In the genomic region with DNA sequence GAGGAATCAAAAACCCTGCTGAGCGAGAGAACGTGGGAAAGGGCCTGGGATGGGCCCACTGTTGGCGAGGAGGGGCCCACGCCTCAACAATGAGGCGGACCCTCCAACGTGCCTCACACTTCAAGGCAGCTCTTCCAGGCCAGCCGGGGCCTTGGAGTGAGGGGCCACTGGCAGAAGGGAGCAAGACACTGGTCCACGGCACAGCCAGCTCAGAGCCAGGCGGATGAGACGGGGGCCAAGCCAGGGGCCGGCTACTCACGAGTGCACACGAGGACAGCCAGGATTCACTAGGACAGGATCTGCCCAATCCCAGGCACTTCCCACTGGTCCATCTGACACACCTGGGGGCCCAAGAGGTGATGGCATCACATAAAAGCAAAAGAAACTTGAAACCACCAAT, we compare ENCODE assay signal across 15 cellular contexts. TPM values are rescaled to one million over a fixed set of nuclear protein-coding genes. Genes with fewer than 3 reads are reported as not detected.
DNase-seq lines count a peak whose midpoint lies in the region; ATAC-seq and TF ChIP-seq lines count a peak whose summit lies in the region.
"Had no signal": no experiment of that assay in that cellular context is flagged by ENCODE, and none has a peak within 500 bp of the region (broad histone marks: within the 10 kb centered on the region; RNA-seq: fewer than 3 reads in every experiment).

No MANE protein-coding gene starts in this region.

- peak overlapping the region; percentile 86 for H3K27ac Mint-ChIP-seq in dendritic cell treated with granulocyte-macrophage colony-stimulating factor and Interleukin-4, amounts not matched to agents 40 ng/mL and 50 ng/mL, for 4 days
- H3K27ac Mint-ChIP-seq in osteocyte (ENCODE audit: unreplicated experiment) (peak overlapping the region; percentile 91), Caco-2 (ENCODE audit: unreplicated experiment) (no peak overlapping the region)

- peaks cover 98% of the 10 kb centered on the region for H3K4me1 Mint-ChIP-seq in dendritic cell treated with granulocyte-macrophage colony-stimulating factor and Interleukin-4, amounts not matched to agents 40 ng/mL and 50 ng/mL, for 4 days (ENCODE audit: low read depth)
- peaks cover 68% of the 10 kb centered on the region for H3K4me1 Mint-ChIP-seq in osteocyte (ENCODE audit: unreplicated experiment)
- H3K4me1 Mint-ChIP-seq in Caco-2 (ENCODE audit: low read depth, unreplicated experiment): peaks cover 18% of the 10 kb centered on the region

- no peaks in the 10 kb centered on the region for H3K27me3 Mint-ChIP-seq in dendritic cell treated with granulocyte-macrophage colony-stimulating factor and Interleukin-4, amounts not matched to agents 40 ng/mL and 50 ng/mL, for 4 days
- H3K27me3 Mint-ChIP-seq in osteocyte (ENCODE audit: unreplicated experiment) (no peaks in the 10 kb centered on the region), Caco-2 (ENCODE audit: insufficient read depth, unreplicated experiment) (no peaks in the 10 kb centered on the region)
- H3K27me3 Mint-ChIP-seq: stimulated activated naive B cell treated with anti-CD40 and anti-IgM and Interleukin-4, amounts not matched to agents 10 μg/mL and 1 μg/mL and 100 μg/mL, for 72 hours had no signal

- H3K27me3 ChIP-seq in right cardiac atrium (ENCODE audit: control insufficient read depth, insufficient read depth) (no peaks in the 10 kb centered on the region), Caco-2 (replicated peaks; ENCODE audit: control insufficient read depth, insufficient read depth, low read length) (no peaks in the 10 kb centered on the region)
- H3K27me3 ChIP-seq: MG63 had no signal

- DNase-seq in right cardiac atrium: peak in 1 of 3 donors; percentile 55
- no peak for DNase-seq in left cardiac atrium
- DNase-seq in osteocyte (ENCODE audit: extremely low spot score, unreplicated experiment): no peak
- no peak for DNase-seq in Caco-2
- no peak for DNase-seq in foreskin melanocyte
- DNase-seq in activated CD4-positive, alpha-beta T cell treated with anti-CD3 and anti-CD28 coated beads for 48 hours: no peak
- DNase-seq: activated effector memory CD4-positive, alpha-beta T cell treated with Interleukin-2 at 50 U/mL for 16 hours; DMS79 treated with DMSO at 0.1 percent for 48 hours; NCI-H2029 treated with DMSO at 0.1 percent for 48 hours; NCI-H774; stimulated activated CD4-positive, alpha-beta T cell treated with anti-CD3 and anti-CD28 coated beads, Interleukin-4, amount 100 ng/mL, for 24 hours; stimulated activated naive B cell treated with anti-CD40 and anti-IgM and Interleukin-4, amounts not matched to agents 10 μg/mL and 1 μg/mL and 100 μg/mL, for 72 hours had no signal

- no peaks in the 10 kb centered on the region for H3K9me3 Mint-ChIP-seq in dendritic cell treated with granulocyte-macrophage colony-stimulating factor and Interleukin-4, amounts not matched to agents 40 ng/mL and 50 ng/mL, for 4 days
- no peaks in the 10 kb centered on the region for H3K9me3 Mint-ChIP-seq in osteocyte (ENCODE audit: unreplicated experiment)
- no peaks in the 10 kb centered on the region for H3K9me3 Mint-ChIP-seq in Caco-2 (ENCODE audit: unreplicated experiment)
- H3K9me3 Mint-ChIP-seq: stimulated activated naive B cell treated with anti-CD40 and anti-IgM and Interleukin-4, amounts not matched to agents 10 μg/mL and 1 μg/mL and 100 μg/mL, for 72 hours had no signal

- POLR2A ChIA-PET in Caco-2 (lab: Charles Lee): no interaction called here

- no peak overlapping the region for H3K4me3 Mint-ChIP-seq in dendritic cell treated with granulocyte-macrophage colony-stimulating factor and Interleukin-4, amounts not matched to agents 40 ng/mL and 50 ng/mL, for 4 days
- H3K4me3 Mint-ChIP-seq in osteocyte (ENCODE audit: unreplicated experiment) (no peak overlapping the region), Caco-2 (ENCODE audit: unreplicated experiment) (no peak overlapping the region)

- no peaks in the 10 kb centered on the region for H3K9me3 ChIP-seq in right cardiac atrium (ENCODE audit: control insufficient read depth, low read length)
- no peaks in the 10 kb centered on the region for H3K9me3 ChIP-seq in Caco-2
- H3K9me3 ChIP-seq: MG63 had no signal

- H3K36me3 Mint-ChIP-seq in dendritic cell treated with granulocyte-macrophage colony-stimulating factor and Interleukin-4, amounts not matched to agents 40 ng/mL and 50 ng/mL, for 4 days (ENCODE audit: low read depth): peaks cover 42% of the 10 kb centered on the region
- H3K36me3 Mint-ChIP-seq in osteocyte (ENCODE audit: unreplicated experiment): no peaks in the 10 kb centered on the region
- peaks cover 6% of the 10 kb centered on the region for H3K36me3 Mint-ChIP-seq in Caco-2 (ENCODE audit: insufficient read depth, unreplicated experiment)

- CTCF ChIA-PET in Caco-2 (lab: Charles Lee): no interaction called here

- H3K27ac ChIP-seq in right cardiac atrium (ENCODE audit: low read length): peak overlapping the region; percentile 36

- 80% methylated on average over 13 of the region's 13 CpGs for WGBS in right cardiac atrium

- ATAC-seq in right cardiac atrium (no peak), left cardiac atrium (no peak), HG03045 (IDR thresholded peaks at IDR 0.05; ENCODE audit: unreplicated experiment) (no peak)

- H3K4me1 ChIP-seq in right cardiac atrium (ENCODE audit: control insufficient read depth, insufficient read depth, low read length) (peaks cover 60% of the 10 kb centered on the region), Caco-2 (peaks cover 19% of the 10 kb centered on the region)

- no peak overlapping the region for H3K4me3 ChIP-seq in right cardiac atrium (ENCODE audit: low read length)
- H3K4me3 ChIP-seq in Caco-2 (ENCODE audit: low read depth, low read length): no peak overlapping the region
- H3K4me3 ChIP-seq: MG63 had no signal

- no peak for TF ChIP-seq CTCF in osteocyte (IDR thresholded peaks at IDR 0.05)
- TF ChIP-seq CTCF in Caco-2 (IDR thresholded peaks at IDR 0.05; ENCODE audit: insufficient read depth in 1 of 2, low read depth in 1 of 2, low read length in 1 of 2, severe bottlenecking in 1 of 2, unreplicated experiment in 1 of 2): no peak

- intact Hi-C loops in right cardiac atrium (cut with DNase I): no loop called here
- intact Hi-C loops in left cardiac atrium (cut with DNase I): no loop called here
- intact Hi-C loops in dendritic cell treated with granulocyte-macrophage colony-stimulating factor and Interleukin-4, amounts not matched to agents 40 ng/mL and 50 ng/mL, for 4 days (cut with micrococcal nuclease): loop anchor here (2.0 to 5.0 kb wide), 2 partner anchors 15 to 34 kb away; no protein-coding TSS in a partner anchor
- intact Hi-C loops in Caco-2 (cut with micrococcal nuclease; ENCODE audit: unreplicated experiment): no loop called here

- no peaks in the 10 kb centered on the region for H3K36me3 ChIP-seq in Caco-2 (ENCODE audit: control insufficient read depth, insufficient read depth, low read length)

- no TSS peak for BruUV-seq in Caco-2 (replicated peaks; lab: Mats Ljungman, UMichigan)

RNA-seq across cellular contexts. Expression of gene ELL, which starts 20.5 kb away (rescaled TPM):
- 10 to 100 TPM; 12.6 to 19.0 (median 14.0) TPM for total RNA-seq in right cardiac atrium
- 9.3 TPM for polyA plus RNA-seq in right cardiac atrium
- 10 to 100 TPM; 10.8 to 18.7 TPM for total RNA-seq in left cardiac atrium
- 17.6 and 18.3 TPM in 2 replicates for total RNA-seq in osteocyte
- 11.2 and 12.1 TPM in 2 replicates for total RNA-seq in Caco-2 (2022)

RNA-seq across cellular contexts. Expression of gene FKBP8, which starts 42.0 kb away (rescaled TPM):
- total RNA-seq in right cardiac atrium: 100 to 1,000 TPM; 204 to 236 (median 213) TPM
- 285 TPM for polyA plus RNA-seq in right cardiac atrium
- 100 to 1,000 TPM; 169 to 174 TPM for total RNA-seq in left cardiac atrium
- total RNA-seq in osteocyte: 242 and 253 TPM in 2 replicates
- total RNA-seq in Caco-2 (2022): 174 and 184 TPM in 2 replicates

RNA-seq across cellular contexts. Expression of gene KXD1, which starts 56.3 kb away (rescaled TPM):
- total RNA-seq in right cardiac atrium: 10 to 100 TPM; 47.8 to 55.4 (median 52.2) TPM
- 49.0 TPM for polyA plus RNA-seq in right cardiac atrium
- total RNA-seq in left cardiac atrium: 10 to 100 TPM; 53.0 to 53.4 TPM
- 66.5 and 70.6 TPM in 2 replicates for total RNA-seq in osteocyte
- total RNA-seq in Caco-2 (2022): 77.5 and 80.2 TPM in 2 replicates
